ENCODE assay signal across 22 cellular contexts in genomic region chr3:2741520-2741919, GRCh38.
"Had no signal": no experiment of that assay in that cellular context is flagged by ENCODE, and none has a peak within 500 bp of the region (broad histone marks: within the 10 kb centered on the region; RNA-seq: fewer than 3 reads in every experiment).

No MANE protein-coding gene starts in this region.

- DNase-seq: activated CD4-positive, alpha-beta T cell treated with anti-CD3 and anti-CD28 coated beads, Interleukin-2, amount 10 ng/mL, durations not matched to agents 24 days and 14 days; activated CD8-positive, alpha-beta T cell treated with anti-CD3 and anti-CD28 coated beads, Interleukin-2, amount 10 ng/mL, durations not matched to agents 7 days and 5 days; activated effector memory CD4-positive, alpha-beta T cell treated with Interleukin-2 at 50 U/mL for 16 hours; activated naive CD4-positive, alpha-beta T cell treated with anti-CD3 and anti-CD28 coated beads, Interleukin-2, amount 10 ng/mL, durations not matched to agents 7 days and 5 days; activated naive CD8-positive, alpha-beta T cell treated with anti-CD3 and anti-CD28 coated beads, Interleukin-2, amount 50 U/mL, for 24 hours; activated T-cell treated with anti-CD3 and anti-CD28 coated beads, Interleukin-2, amount 50 U/mL, for 4 hours; esophagus squamous epithelium; foreskin fibroblast; left colon; natural killer cell; occipital lobe; stimulated activated CD4-positive, alpha-beta T cell treated with anti-CD3 and anti-CD28 coated beads, Interleukin-2, amount 100 ng/mL, for 24 hours; stimulated activated naive CD8-positive, alpha-beta T cell treated with anti-CD3 and anti-CD28 coated beads, Interleukin-15, Interleukin-2, amounts not matched to agents 100 U/mL and 50 U/mL, for 24 hours; substantia nigra had no signal

- H3K4me1 Mint-ChIP-seq: activated CD4-positive, alpha-beta T cell treated with anti-CD3 and anti-CD28 coated beads, Interleukin-2, amount 10 ng/mL, durations not matched to agents 24 days and 14 days; activated naive CD4-positive, alpha-beta T cell treated with anti-CD3 and anti-CD28 coated beads, Interleukin-2, amount 10 ng/mL, durations not matched to agents 7 days and 5 days; activated naive CD8-positive, alpha-beta T cell treated with anti-CD3 and anti-CD28 coated beads, Interleukin-2, amount 50 U/mL, for 24 hours; natural killer cell had no signal

- H3K9me3 ChIP-seq: ascending aorta, breast epithelium, esophagus squamous epithelium, right atrium auricular region, tibial nerve, vagina had no signal

- H3K9me3 Mint-ChIP-seq: activated CD4-positive, alpha-beta T cell treated with anti-CD3 and anti-CD28 coated beads, Interleukin-2, amount 10 ng/mL, durations not matched to agents 24 days and 14 days; activated naive CD4-positive, alpha-beta T cell treated with anti-CD3 and anti-CD28 coated beads, Interleukin-2, amount 10 ng/mL, durations not matched to agents 7 days and 5 days; activated naive CD8-positive, alpha-beta T cell treated with anti-CD3 and anti-CD28 coated beads, Interleukin-2, amount 50 U/mL, for 24 hours; activated T-cell treated with anti-CD3 and anti-CD28 coated beads, Interleukin-2, amount 50 U/mL, for 4 hours; natural killer cell; T-helper 1 cell treated with Interleukin-12 subunit alpha and Interleukin-12 subunit beta and Interleukin-4 antibody, amounts not matched to agents 30 μg/mL and 1 μg/mL, for 36 hours had no signal

- H3K27ac ChIP-seq: ascending aorta, coronary artery, esophagus squamous epithelium, right atrium auricular region, tibial nerve, vagina had no signal

- H3K36me3 ChIP-seq: breast epithelium, esophagus squamous epithelium, right atrium auricular region, tibial nerve, vagina had no signal

- H3K4me3 Mint-ChIP-seq: activated CD4-positive, alpha-beta T cell treated with anti-CD3 and anti-CD28 coated beads, Interleukin-2, amount 10 ng/mL, durations not matched to agents 24 days and 14 days; activated CD8-positive, alpha-beta T cell treated with anti-CD3 and anti-CD28 coated beads, Interleukin-2, amount 10 ng/mL, durations not matched to agents 7 days and 5 days; activated naive CD4-positive, alpha-beta T cell treated with anti-CD3 and anti-CD28 coated beads, Interleukin-2, amount 10 ng/mL, durations not matched to agents 7 days and 5 days; activated naive CD8-positive, alpha-beta T cell treated with anti-CD3 and anti-CD28 coated beads, Interleukin-2, amount 50 U/mL, for 24 hours; activated T-cell treated with anti-CD3 and anti-CD28 coated beads, Interleukin-2, amount 50 U/mL, for 4 hours; natural killer cell; T-helper 1 cell treated with Interleukin-12 subunit alpha and Interleukin-12 subunit beta and Interleukin-4 antibody, amounts not matched to agents 30 μg/mL and 1 μg/mL, for 36 hours had no signal

- ATAC-seq: activated CD8-positive, alpha-beta T cell treated with anti-CD3 and anti-CD28 coated beads, Interleukin-2, amount 10 ng/mL, durations not matched to agents 7 days and 5 days; activated naive CD8-positive, alpha-beta T cell treated with anti-CD3 and anti-CD28 coated beads, Interleukin-2, amount 50 U/mL, for 24 hours; activated T-cell treated with anti-CD3 and anti-CD28 coated beads, Interleukin-2, amount 50 U/mL, for 4 hours; left colon; natural killer cell; stimulated activated naive CD8-positive, alpha-beta T cell treated with anti-CD3 and anti-CD28 coated beads, Interleukin-15, Interleukin-2, amounts not matched to agents 100 U/mL and 50 U/mL, for 24 hours had no signal

- H3K27me3 Mint-ChIP-seq: activated naive CD4-positive, alpha-beta T cell treated with anti-CD3 and anti-CD28 coated beads, Interleukin-2, amount 10 ng/mL, durations not matched to agents 7 days and 5 days; activated naive CD8-positive, alpha-beta T cell treated with anti-CD3 and anti-CD28 coated beads, Interleukin-2, amount 50 U/mL, for 24 hours had no signal

- H3K4me1 ChIP-seq: ascending aorta, breast epithelium, esophagus squamous epithelium, right atrium auricular region, vagina had no signal

- H3K27ac Mint-ChIP-seq: activated CD4-positive, alpha-beta T cell treated with anti-CD3 and anti-CD28 coated beads, Interleukin-2, amount 10 ng/mL, durations not matched to agents 24 days and 14 days; activated CD8-positive, alpha-beta T cell treated with anti-CD3 and anti-CD28 coated beads, Interleukin-2, amount 10 ng/mL, durations not matched to agents 7 days and 5 days; activated naive CD4-positive, alpha-beta T cell treated with anti-CD3 and anti-CD28 coated beads, Interleukin-2, amount 10 ng/mL, durations not matched to agents 7 days and 5 days; activated naive CD8-positive, alpha-beta T cell treated with anti-CD3 and anti-CD28 coated beads, Interleukin-2, amount 50 U/mL, for 24 hours; natural killer cell; T-helper 1 cell treated with Interleukin-12 subunit alpha and Interleukin-12 subunit beta and Interleukin-4 antibody, amounts not matched to agents 30 μg/mL and 1 μg/mL, for 36 hours had no signal

- H3K4me3 ChIP-seq: ascending aorta, coronary artery, esophagus squamous epithelium, lung, right atrium auricular region, tibial nerve, vagina had no signal

- H3K27me3 ChIP-seq: ascending aorta, breast epithelium, esophagus squamous epithelium, right atrium auricular region, tibial nerve, vagina had no signal

- H3K36me3 Mint-ChIP-seq: activated naive CD4-positive, alpha-beta T cell treated with anti-CD3 and anti-CD28 coated beads, Interleukin-2, amount 10 ng/mL, durations not matched to agents 7 days and 5 days; natural killer cell had no signal
